In genomic region chr3:14949126-14949525, GRCh38 we compare ENCODE assay signal across 8 cellular contexts. TPM values are rescaled to one million over a fixed set of nuclear protein-coding genes. Genes with fewer than 3 reads are reported as not detected.
DNase-seq lines count a peak whose midpoint lies in the region; ATAC-seq and TF ChIP-seq lines count a peak whose summit lies in the region.

No MANE protein-coding gene starts in this region.

- peak overlapping the region; percentile 53 for H3K4me3 ChIP-seq in cardiac muscle cell
- peak overlapping the region; percentile 51 for H3K4me3 ChIP-seq in lung
- peak overlapping the region; percentile 99 for H3K4me3 ChIP-seq in urinary bladder (ENCODE audit: low read depth, low read length)

- DNase-seq in cardiac muscle cell (ENCODE audit: low read depth in 1 of 2, low spot score in 1 of 2) (no peak), cardiac septum (ENCODE audit: low spot score) (no peak), lung (ENCODE audit: low spot score) (no peak), RPMI8226 (no peak), DMS153 treated with DMSO at 0.1 percent for 48 hours (lab: John Stamatoyannopoulos, UW; ENCODE audit: unreplicated experiment) (no peak), SKM-1 (lab: John Stamatoyannopoulos, UW; ENCODE audit: unreplicated experiment) (no peak)

- H3K27me3 Mint-ChIP-seq in brain, result peaks cover 6% of the 10 kb centered on the region

- H3K9me3 Mint-ChIP-seq in brain, result no peaks in the 10 kb centered on the region

- H3K4me1 Mint-ChIP-seq in brain, result peaks cover 65% of the 10 kb centered on the region

- intact Hi-C loops in cardiac septum (cut with DNase I), result loop anchor here (5.0 kb wide), 1 partner anchor 43 kb away; no protein-coding TSS in a partner anchor

- peaks cover 16% of the 10 kb centered on the region for H3K4me1 ChIP-seq in cardiac muscle cell (ENCODE audit: low read depth)
- H3K4me1 ChIP-seq in lung (ENCODE audit: control insufficient read depth in 2 of 2, insufficient read depth in 2 of 2, low read length in 2 of 2), result peaks cover 3 to 7% of the 10 kb centered on the region in 2 donors
- H3K4me1 ChIP-seq in urinary bladder (ENCODE audit: insufficient read depth), result no peaks in the 10 kb centered on the region

- H3K36me3 Mint-ChIP-seq in brain, result peaks cover 39% of the 10 kb centered on the region

- ATAC-seq in lung (ENCODE audit: insufficient read depth, low FRiP score), result no peak

- WGBS in lung, 2 donors, result 38 to 40% methylated on average over 5 of the region's 5 CpGs
- WGBS in urinary bladder, result 33% methylated on average over 5 of the region's 5 CpGs

- TF ChIP-seq CTCF in cardiac muscle cell (IDR thresholded peaks at IDR 0.05; ENCODE audit: low read depth, low read length) (no peak), brain (conservative IDR thresholded peaks at IDR 0.05) (no peak), lung (IDR thresholded peaks at IDR 0.05; ENCODE audit: control extremely low read depth, extremely low read depth) (no peak)

- peaks cover 9% of the 10 kb centered on the region for H3K36me3 ChIP-seq in cardiac muscle cell
- peaks cover 0 to 9% of the 10 kb centered on the region in 2 donors for H3K36me3 ChIP-seq in lung (ENCODE audit: control insufficient read depth in 2 of 2, insufficient read depth in 2 of 2, low read length in 2 of 2)
- peaks cover 3% of the 10 kb centered on the region for H3K36me3 ChIP-seq in urinary bladder (ENCODE audit: insufficient read depth)

- H3K27me3 ChIP-seq in cardiac muscle cell (no peaks in the 10 kb centered on the region), lung (ENCODE audit: control insufficient read depth, insufficient read depth) (no peaks in the 10 kb centered on the region)

- H3K9me3 ChIP-seq in cardiac muscle cell (ENCODE audit: low read depth), result no peaks in the 10 kb centered on the region
- no peaks in the 10 kb centered on the region for H3K9me3 ChIP-seq in lung (ENCODE audit: control insufficient read depth in 2 of 2, insufficient read depth in 1 of 2, low read length in 1 of 2)

- H3K4me3 Mint-ChIP-seq in brain, result peak overlapping the region; percentile 93 to 99 (median 97)

- peak overlapping the region; percentile 80 for H3K27ac ChIP-seq in cardiac muscle cell
- H3K27ac ChIP-seq in lung (ENCODE audit: low read depth in 1 of 2, low read length in 1 of 2), result peak overlapping the region in 1 of 2 donors; percentile 85
- H3K27ac ChIP-seq in urinary bladder (ENCODE audit: low read depth), result no peak overlapping the region

- H3K27ac Mint-ChIP-seq in brain, result peak overlapping the region; percentile 99 to 100 (median 100)

RNA-seq across cellular contexts. Expression of gene NR2C2, which starts 1.7 kb away (rescaled TPM):
- total RNA-seq in cardiac muscle cell, result 19.9 and 26.5 TPM in 2 replicates
- 16.2 and 29.6 TPM in 2 replicates for polyA plus RNA-seq in cardiac muscle cell
- total RNA-seq in cardiac septum, result 32.7 TPM
- polyA plus RNA-seq in brain (ENCODE audit: insufficient read depth, low read depth, low replicate concordance), result 19.1 TPM
- 10 to 100 TPM; 39.3 to 71.0 TPM for total RNA-seq in lung
- 10 to 100 TPM in 1 of 2 donors, 1 to 10 TPM in 1; 9.2 to 10.4 TPM for polyA plus RNA-seq in lung
- 63.1 TPM for total RNA-seq in urinary bladder
- polyA plus RNA-seq in urinary bladder, result 18.2 TPM
